8 cellular contexts compared by ENCODE assay signal in the genomic region with DNA sequence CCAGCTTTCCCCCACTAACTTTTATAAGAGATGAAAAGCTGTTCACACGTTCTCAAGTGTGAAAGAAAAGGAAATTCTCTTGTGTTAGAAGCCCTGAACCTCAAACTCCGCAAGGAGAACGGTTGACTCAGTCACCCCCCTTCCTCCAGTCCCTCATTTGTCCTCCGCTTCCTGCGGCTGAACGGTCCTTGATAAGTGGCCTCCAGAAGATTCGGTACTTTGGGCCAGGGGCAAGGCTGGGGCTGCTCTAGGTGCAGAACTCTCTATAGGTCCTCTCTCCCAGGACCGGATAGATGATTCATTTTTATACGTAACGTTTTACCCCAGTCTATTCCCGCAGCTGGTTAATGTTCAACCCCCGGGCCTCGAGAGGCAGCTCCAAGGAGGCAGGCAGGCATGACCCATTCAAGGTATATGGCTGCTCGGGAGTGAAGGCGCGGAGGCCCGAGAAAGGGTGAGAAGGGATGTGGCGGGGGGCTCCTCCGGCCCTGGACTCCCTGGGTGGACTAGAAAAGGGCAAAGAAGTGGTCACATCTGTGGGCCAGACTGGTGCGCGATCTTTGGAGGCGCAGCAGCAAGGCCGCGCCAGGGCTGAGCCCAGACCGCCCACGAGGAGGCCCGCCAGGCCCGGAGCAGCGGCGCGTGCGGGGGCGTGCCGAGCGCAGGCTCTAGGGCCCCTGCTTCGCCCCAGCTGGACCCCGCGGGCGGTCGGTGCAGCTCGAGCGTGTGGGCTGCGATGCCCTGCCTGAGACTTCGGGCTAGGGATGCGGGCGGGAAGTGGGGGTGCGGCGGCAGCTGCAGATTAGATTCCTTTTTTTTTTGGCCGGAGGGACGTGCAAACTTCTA. TPM values are rescaled to one million over a fixed set of nuclear protein-coding genes. Genes with fewer than 3 reads are reported as not detected.
DNase-seq lines count a peak whose midpoint lies in the region; ATAC-seq, FAIRE-seq and TF ChIP-seq lines count a peak whose summit lies in the region.

No MANE protein-coding gene starts in this region.

- ATAC-seq in GM19023 (IDR thresholded peaks at IDR 0.05; ENCODE audit: unreplicated experiment) (peak; percentile 61), HG02678 (IDR thresholded peaks at IDR 0.05; ENCODE audit: unreplicated experiment) (peak; percentile 77)

- H3K79me2 ChIP-seq in MM.1S (ENCODE audit: low read length) = no peaks in the 10 kb centered on the region

- TF ChIP-seq CTCF in MM.1S (IDR thresholded peaks at IDR 0.05; ENCODE audit: low read length) (no peak), RWPE1 (conservative IDR thresholded peaks at IDR 0.05; ENCODE audit: low read depth) (no peak), D721Med (IDR thresholded peaks at IDR 0.05; ENCODE audit: insufficient read depth, missing control alignments) (no peak)

- H3K9me3 ChIP-seq in adipocyte (ENCODE audit: control insufficient read depth, low read length) = no peaks in the 10 kb centered on the region
- no peaks in the 10 kb centered on the region; the same call in 1 of the 2 replicates for H3K9me3 ChIP-seq in MM.1S (replicated peaks; ENCODE audit: insufficient read depth, low read length)

- H3K9me2 ChIP-seq in MM.1S (replicated peaks; ENCODE audit: insufficient read depth, low read length) = no peaks in the 10 kb centered on the region

- H3K9ac ChIP-seq in adipocyte (ENCODE audit: low read length) = no peak overlapping the region
- H3K9ac ChIP-seq in MM.1S (ENCODE audit: low read length) = no peak overlapping the region

- POLR2A ChIA-PET in RWPE1 (lab: Yijun Ruan, JAX; ENCODE audit: low non-redundant PET) = no interaction called here

- H3K4me2 ChIP-seq in MM.1S (ENCODE audit: low read depth, low read length) = no peak overlapping the region

- H3K4me3 ChIP-seq in adipocyte (ENCODE audit: low read length) (peak overlapping the region; percentile 72), MM.1S (ENCODE audit: low read length) (no peak overlapping the region)

- H4K20me1 ChIP-seq in MM.1S (ENCODE audit: insufficient read depth, low read length) = no peaks in the 10 kb centered on the region

- DNase-seq in adipocyte (ENCODE audit: low read depth) (no peak), renal cortical epithelial cell (ENCODE audit: low read depth) (peak; percentile 92), MM.1S (no peak), RWPE1 (ENCODE audit: low spot score) (no peak), anterior cingulate cortex (lab: John Stamatoyannopoulos, UW) (no peak), D721Med (ENCODE audit: insufficient read length, low spot score) (no peak)

- H3K27ac ChIP-seq in MM.1S (ENCODE audit: low read length) = no peak overlapping the region
- H3K27ac ChIP-seq in RWPE1 = no peak overlapping the region

- peaks cover 31% of the 10 kb centered on the region for H3K27me3 ChIP-seq in adipocyte (replicated peaks; ENCODE audit: control insufficient read depth, insufficient read depth, low read length)
- no peaks in the 10 kb centered on the region for H3K27me3 ChIP-seq in MM.1S (replicated peaks; ENCODE audit: insufficient read depth, low read length)

- H3K36me3 ChIP-seq in adipocyte (ENCODE audit: control insufficient read depth, insufficient read depth, low read length, severe bottlenecking) = no peaks in the 10 kb centered on the region
- H3K36me3 ChIP-seq in MM.1S (replicated peaks; ENCODE audit: insufficient read depth, low read length) = no peaks in the 10 kb centered on the region

- H3F3A ChIP-seq in MM.1S (ENCODE audit: insufficient read depth, low read length) = no peaks in the 10 kb centered on the region

- FAIRE-seq in D721Med (lab: Jason Lieb, UNC) = no peak

- H3K4me1 ChIP-seq in adipocyte (ENCODE audit: control insufficient read depth, insufficient read depth, low read length) = peaks cover 7% of the 10 kb centered on the region
- H3K4me1 ChIP-seq in MM.1S (ENCODE audit: low read length) = no peaks in the 10 kb centered on the region

- CTCF ChIA-PET in RWPE1 (lab: Yijun Ruan, JAX) = interaction anchor here (1.2 kb wide), 1 partner anchor 1230 kb away, joined by 3 read pairs; no protein-coding TSS in a partner anchor

- no peak overlapping the region for H2AFZ ChIP-seq in MM.1S (ENCODE audit: low read length)

RNA-seq across cellular contexts. Expression of gene PITX2, which starts 11.7 kb away (rescaled TPM):
- total RNA-seq in renal cortical epithelial cell = 0.30 TPM in 1 of 2 replicates, not detected in the other
